Comparison of ENCODE assay signal across 1 cellular context in the genomic region with DNA sequence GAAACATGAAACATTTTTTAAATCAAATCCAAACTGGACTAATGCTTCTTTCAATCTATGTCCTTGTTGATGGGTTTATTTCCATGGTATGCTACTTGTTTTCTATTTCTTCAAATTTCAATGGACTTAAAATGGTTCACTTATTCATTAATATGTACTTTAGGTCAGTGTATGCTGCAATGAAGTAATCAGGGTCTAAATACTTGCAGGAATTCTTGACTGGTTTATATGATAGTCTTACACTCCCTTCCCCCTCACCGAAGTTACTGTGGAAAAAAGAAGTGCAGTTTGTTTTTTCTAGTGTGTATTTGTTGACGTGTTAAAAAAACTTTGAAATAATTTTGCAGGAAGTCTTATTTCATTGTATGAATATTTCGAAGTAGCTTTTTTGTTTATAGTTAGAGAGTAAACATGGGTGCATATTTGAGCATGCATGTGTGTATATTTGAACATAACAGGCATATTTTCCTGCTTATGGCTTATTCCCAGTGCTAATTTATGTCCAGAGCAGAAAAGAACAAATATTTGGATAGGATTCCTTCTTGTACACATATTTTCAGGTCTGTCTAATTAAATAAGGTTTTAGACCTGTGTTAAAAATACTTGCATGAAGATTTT.
TF ChIP-seq lines count a peak whose summit lies in the region.

No MANE protein-coding gene starts in this region.

TF ChIP-seq in IMR-90, 13 proteins besides CTCF, POLR2A, EP300 and RAD21 (continued from another document):
- TF ChIP-seq SMC3 (IDR thresholded peaks at IDR 0.05; ENCODE audit: low read depth, low read length) (no peak), CEBPB (IDR thresholded peaks at IDR 0.05; ENCODE audit: low read depth, low read length) (no peak), BHLHE40 (IDR thresholded peaks at IDR 0.05; ENCODE audit: low read depth, low read length) (no peak), NFE2L2 (IDR thresholded peaks at IDR 0.05; ENCODE audit: low read depth, low read length) (no peak), FOS (IDR thresholded peaks at IDR 0.05; ENCODE audit: low read depth, low read length) (no peak), RCOR1 (IDR thresholded peaks at IDR 0.05; ENCODE audit: insufficient replicate concordance, low read length) (no peak), MAZ (IDR thresholded peaks at IDR 0.05; ENCODE audit: borderline replicate concordance, low read depth, low read length) (no peak), MAFK (IDR thresholded peaks at IDR 0.05; ENCODE audit: low read depth, low read length) (no peak), MXI1 (IDR thresholded peaks at IDR 0.05; ENCODE audit: borderline replicate concordance, low read depth, low read length) (no peak)
- TF ChIP-seq, protein P1, sequence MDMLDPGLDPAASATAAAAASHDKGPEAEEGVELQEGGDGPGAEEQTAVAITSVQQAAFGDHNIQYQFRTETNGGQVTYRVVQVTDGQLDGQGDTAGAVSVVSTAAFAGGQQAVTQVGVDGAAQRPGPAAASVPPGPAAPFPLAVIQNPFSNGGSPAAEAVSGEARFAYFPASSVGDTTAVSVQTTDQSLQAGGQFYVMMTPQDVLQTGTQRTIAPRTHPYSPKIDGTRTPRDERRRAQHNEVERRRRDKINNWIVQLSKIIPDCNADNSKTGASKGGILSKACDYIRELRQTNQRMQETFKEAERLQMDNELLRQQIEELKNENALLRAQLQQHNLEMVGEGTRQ (IDR thresholded peaks at IDR 0.05; ENCODE audit: low read depth, low read length): no peak
- TF ChIP-seq, protein P2, sequence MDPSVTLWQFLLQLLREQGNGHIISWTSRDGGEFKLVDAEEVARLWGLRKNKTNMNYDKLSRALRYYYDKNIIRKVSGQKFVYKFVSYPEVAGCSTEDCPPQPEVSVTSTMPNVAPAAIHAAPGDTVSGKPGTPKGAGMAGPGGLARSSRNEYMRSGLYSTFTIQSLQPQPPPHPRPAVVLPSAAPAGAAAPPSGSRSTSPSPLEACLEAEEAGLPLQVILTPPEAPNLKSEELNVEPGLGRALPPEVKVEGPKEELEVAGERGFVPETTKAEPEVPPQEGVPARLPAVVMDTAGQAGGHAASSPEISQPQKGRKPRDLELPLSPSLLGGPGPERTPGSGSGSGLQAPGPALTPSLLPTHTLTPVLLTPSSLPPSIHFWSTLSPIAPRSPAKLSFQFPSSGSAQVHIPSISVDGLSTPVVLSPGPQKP (IDR thresholded peaks at IDR 0.05; ENCODE audit: borderline replicate concordance, low read depth, low read length): no peak
